ENCODE assay signal across 1 cellular context in genomic region chr11:130383363-130384168, GRCh38.
TF ChIP-seq lines count a peak whose summit lies in the region.

No MANE protein-coding gene starts in this region.

TF ChIP-seq in GM23338, 12 proteins besides CTCF, POLR2A, EP300 and RAD21 (continued from another document):
- TF ChIP-seq REST (IDR thresholded peaks at IDR 0.05; ENCODE audit: unreplicated experiment): no peak
- no peak for TF ChIP-seq JUNB (IDR thresholded peaks at IDR 0.05; ENCODE audit: unreplicated experiment)
- peak; percentile 65 for TF ChIP-seq CREB1 (CRISPR knock-in tag; IDR thresholded peaks at IDR 0.05; ENCODE audit: low read depth)
TF ChIP-seq in GM23338: peak in this region for 3.
